In genomic region chr11:107014871-107015270, GRCh38 we compare ENCODE assay signal across 32 cellular contexts. TPM values are rescaled to one million over a fixed set of nuclear protein-coding genes. Genes with fewer than 3 reads are reported as not detected.
DNase-seq lines count a peak whose midpoint lies in the region; ATAC-seq and TF ChIP-seq lines count a peak whose summit lies in the region.
"Had no signal": no experiment of that assay in that cellular context is flagged by ENCODE, and none has a peak within 500 bp of the region (broad histone marks: within the 10 kb centered on the region; RNA-seq: fewer than 3 reads in every experiment).

No MANE protein-coding gene starts in this region.

- H3K4me3 ChIP-seq in SK-N-SH (ENCODE audit: low read depth in 2 of 2, low read length in 1 of 2), result no peak overlapping the region
- no peak overlapping the region for H3K4me3 ChIP-seq in osteoblast (ENCODE audit: insufficient read depth, low read length)
- H3K4me3 ChIP-seq: GM12878, HAP-1, neural progenitor cell, right atrium auricular region, smooth muscle cell had no signal

- peak overlapping the region; percentile 63; the same call in 1 of the 2 replicates for H3K4me2 ChIP-seq in SK-N-SH
- H3K4me2 ChIP-seq in osteoblast (ENCODE audit: insufficient read depth, low read length), result no peak overlapping the region
- H3K4me2 ChIP-seq: neural progenitor cell, smooth muscle cell had no signal

- WGBS in SK-N-SH (ENCODE audit: low lambda C conversion rate), result 55% methylated on average over 1 of the region's 1 CpG

- H3F3A ChIP-seq in SK-N-SH (replicated peaks; ENCODE audit: insufficient read depth), result peaks cover 21% of the 10 kb centered on the region

- H2AFZ ChIP-seq in SK-N-SH (ENCODE audit: low read depth), result no peak overlapping the region
- H2AFZ ChIP-seq in osteoblast (ENCODE audit: low read length), result no peak overlapping the region
- H2AFZ ChIP-seq: neural progenitor cell, parathyroid adenoma had no signal

- TF ChIP-seq RAD21 in SK-N-SH (IDR thresholded peaks at IDR 0.05; ENCODE audit: low read length), result no peak

- no peak for DNase-seq in SK-N-SH
- DNase-seq in astrocyte of the hippocampus (ENCODE audit: low read depth, low spot score), result peak; percentile 48
- DNase-seq in fibroblast of peridontal ligament (ENCODE audit: extremely low read depth), result peak; percentile 51
- DNase-seq in stromal cell of bone marrow (ENCODE audit: low read depth), result peak; percentile 36
- no peak for DNase-seq in osteoblast (ENCODE audit: insufficient read length, low spot score, missing footprints)
- DNase-seq in medulla oblongata (ENCODE audit: extremely low spot score), result no peak
- DNase-seq: activated CD4-positive, alpha-beta T cell treated with anti-CD3 and anti-CD28 coated beads, Interleukin-2, amount 10 ng/mL, durations not matched to agents 24 days and 14 days; activated effector memory CD4-positive, alpha-beta T cell treated with anti-CD3 and anti-CD28 coated beads, Interleukin-2, amount 50 U/mL, for 16 hours; activated T-cell treated with anti-CD3 and anti-CD28 coated beads, Interleukin-2, amount 50 U/mL, for 1 hour; AML-193; aorta; CD4-positive, alpha-beta T cell; cerebellar nuclear complex; mesendoderm; NCI-H146; NCI-H2107; NCI-H82; SIG-M5; stimulated activated naive CD8-positive, alpha-beta T cell treated with anti-CD3 and anti-CD28 coated beads, Interleukin-15, Interleukin-2, amounts not matched to agents 100 U/mL and 50 U/mL, for 24 hours had no signal

- H3K9me2 ChIP-seq in SK-N-SH, result no peaks in the 10 kb centered on the region

- H3K9ac ChIP-seq in SK-N-SH, result no peak overlapping the region
- H3K9ac ChIP-seq: neural progenitor cell, parathyroid adenoma had no signal

- H3K9me3 ChIP-seq in SK-N-SH (no peaks in the 10 kb centered on the region), osteoblast (ENCODE audit: low read depth, low read length) (no peaks in the 10 kb centered on the region)
- H3K9me3 ChIP-seq: HAP-1, vagina had no signal

- CTCF ChIA-PET in SK-N-SH (lab: Yijun Ruan, JAX), result no interaction called here

- ATAC-seq in SK-N-SH treated with all-trans-retinoic acid at 6 μM for 48 hours (no peak), GM19455 (IDR thresholded peaks at IDR 0.05; ENCODE audit: unreplicated experiment) (no peak)
- ATAC-seq: GM12878; left lobe of liver; stimulated activated naive CD8-positive, alpha-beta T cell treated with anti-CD3 and anti-CD28 coated beads, Interleukin-15, Interleukin-2, amounts not matched to agents 100 U/mL and 50 U/mL, for 24 hours; WTC11 had no signal

- H3K27ac ChIP-seq in SK-N-SH (ENCODE audit: low read depth in 2 of 2, low read length in 1 of 2), result peak overlapping the region in 1 of 2 experiments; percentile 80; a peak in 2 of 4 replicates
- no peak overlapping the region for H3K27ac ChIP-seq in osteoblast (ENCODE audit: low read depth, low read length)
- H3K27ac ChIP-seq: neural progenitor cell, parathyroid adenoma, right atrium auricular region, vagina had no signal

- H3K27me3 ChIP-seq in SK-N-SH (ENCODE audit: insufficient read depth) (no peaks in the 10 kb centered on the region), osteoblast (ENCODE audit: insufficient read depth, low read length) (peaks cover 32% of the 10 kb centered on the region)
- H3K27me3 ChIP-seq: right atrium auricular region, vagina had no signal

- H3K36me3 ChIP-seq in SK-N-SH (replicated peaks in 1 of 2; ENCODE audit: control insufficient read depth in 1 of 2, insufficient read depth in 2 of 2, low read length in 1 of 2) (no peaks in the 10 kb centered on the region), osteoblast (ENCODE audit: insufficient read depth, low read length) (no peaks in the 10 kb centered on the region)
- H3K36me3 ChIP-seq: HAP-1, neural progenitor cell, right atrium auricular region, vagina had no signal

- H3K4me1 ChIP-seq in SK-N-SH (ENCODE audit: control insufficient read depth in 1 of 2, insufficient read depth in 2 of 2, low read depth in 1 of 2, low read length in 1 of 2) (peaks cover 8 to 21% of the 10 kb centered on the region in 2 experiments; a peak in 3 of 4 replicates), osteoblast (ENCODE audit: insufficient read depth, low read length) (no peaks in the 10 kb centered on the region)
- H3K4me1 ChIP-seq: HAP-1, neural progenitor cell had no signal

- 0 out of 4 replicates have a peak, but pooled peaks of 1 of the 2 experiments have one; percentile 19 for TF ChIP-seq EP300 in SK-N-SH (IDR thresholded peaks at IDR 0.05; ENCODE audit: borderline replicate concordance in 1 of 2, low read depth in 1 of 2, low read length in 1 of 2)

- POLR2A ChIA-PET in SK-N-SH (lab: Yijun Ruan, JAX), result no interaction called here

- H4K20me1 ChIP-seq in SK-N-SH (ENCODE audit: insufficient read depth), result no peaks in the 10 kb centered on the region
- H4K20me1 ChIP-seq in osteoblast (ENCODE audit: insufficient read depth, low read length), result no peaks in the 10 kb centered on the region

- H3K79me2 ChIP-seq in SK-N-SH (ENCODE audit: insufficient read depth) (no peaks in the 10 kb centered on the region), osteoblast (ENCODE audit: insufficient read depth, low read length) (no peaks in the 10 kb centered on the region)
- H3K79me2 ChIP-seq: parathyroid adenoma had no signal

- TF ChIP-seq CTCF in SK-N-SH (IDR thresholded peaks at IDR 0.05) (no peak), osteoblast (IDR thresholded peaks at IDR 0.05; ENCODE audit: extremely low read depth, low read depth, low read length) (no peak)

TF ChIP-seq in SK-N-SH, 30 proteins besides CTCF, POLR2A, EP300 and RAD21 (continues in another document):
- no peak for TF ChIP-seq CHD2 (IDR thresholded peaks at IDR 0.05; ENCODE audit: low read length, partially characterized antibody)
- TF ChIP-seq TEAD4 (IDR thresholded peaks at IDR 0.05; ENCODE audit: borderline replicate concordance, insufficient read depth), result no peak
- TF ChIP-seq ZBTB33 (IDR thresholded peaks at IDR 0.05; ENCODE audit: borderline replicate concordance, low read depth), result no peak
- 0 out of 2 replicates have a peak, but pooled peaks have one; percentile 5 for TF ChIP-seq TCF12 (IDR thresholded peaks at IDR 0.05)
- no peak for TF ChIP-seq PBX3 (IDR thresholded peaks at IDR 0.05)
- TF ChIP-seq NFIC (IDR thresholded peaks at IDR 0.05; ENCODE audit: borderline replicate concordance), result peak; percentile 67

TF ChIP-seq in SK-N-SH treated with all-trans-retinoic acid at 6 μM for 48 hours, 23 proteins besides CTCF, POLR2A, EP300 and RAD21:
- no peak for TF ChIP-seq CSDC2 (CRISPR knock-in tag; IDR thresholded peaks at IDR 0.05)

RNA-seq across cellular contexts. Expression of gene GUCY1A2, which starts 3.4 kb away (rescaled TPM):
- 0.26 and 0.44 TPM in 2 replicates for polyA plus RNA-seq in SK-N-SH (2012; rRNA removed)
- polyA plus RNA-seq in SK-N-SH (2012; cell fraction: cytosol; rRNA removed), result 0.58 and 0.71 TPM in 2 replicates
- 0.32 and 0.95 TPM in 2 replicates for polyA plus RNA-seq in SK-N-SH (2012; cell fraction: nucleus; rRNA removed)
- total RNA-seq in osteoblast, result under 0.01 and 0.29 TPM in 2 replicates
- total RNA-seq: activated CD4-positive, alpha-beta T cell treated with anti-CD3 and anti-CD28 coated beads, Interleukin-2, amount 10 ng/mL, durations not matched to agents 24 days and 14 days; activated CD8-positive, alpha-beta memory T cell treated with anti-CD3 and anti-CD28 coated beads for 36 hours; CD4-positive, alpha-beta T cell had no signal
- polyA plus RNA-seq: IgD-negative memory B cell had no signal

Comparison
In these comparisons a context has a peak if more than half of its experiments do, and no peak if none do; other contexts are left out.
1. DNase-seq: peak in astrocyte of the hippocampus (single experiment), fibroblast of peridontal ligament (single experiment) and stromal cell of bone marrow (single experiment); none in SK-N-SH (single experiment), osteoblast (single experiment) and medulla oblongata (single experiment).